In genomic region chr18:45106331-45106774, GRCh38 we compare ENCODE assay signal across 8 cellular contexts.
DNase-seq lines count a peak whose midpoint lies in the region; ATAC-seq and TF ChIP-seq lines count a peak whose summit lies in the region.

No MANE protein-coding gene starts in this region.

- H3K9me3 Mint-ChIP-seq in activated CD8-positive, alpha-beta memory T cell treated with anti-CD3 and anti-CD28 coated beads, Interleukin-2, amount 10 ng/mL, durations not matched to agents 7 days and 5 days (ENCODE audit: low read depth) = no peaks in the 10 kb centered on the region

- peak overlapping the region; percentile 7 to 45 for H3K27ac ChIP-seq in mucosa of rectum (ENCODE audit: low read depth in 2 of 2, low read length in 2 of 2)

- no peak for TF ChIP-seq CTCF in omental fat pad (IDR thresholded peaks at IDR 0.05)

- H3K4me1 Mint-ChIP-seq in activated CD8-positive, alpha-beta memory T cell treated with anti-CD3 and anti-CD28 coated beads, Interleukin-2, amount 10 ng/mL, durations not matched to agents 7 days and 5 days = peaks cover 14% of the 10 kb centered on the region

- H3K27me3 ChIP-seq in mucosa of rectum (ENCODE audit: control insufficient read depth in 2 of 2, insufficient read depth in 2 of 2, low read length in 2 of 2) (no peaks in the 10 kb centered on the region), MG63 (no peaks in the 10 kb centered on the region)

- ATAC-seq in activated CD8-positive, alpha-beta memory T cell treated with anti-CD3 and anti-CD28 coated beads, Interleukin-2, amount 10 ng/mL, durations not matched to agents 7 days and 5 days = peak; percentile 89
- ATAC-seq in HG02970 (IDR thresholded peaks at IDR 0.05; ENCODE audit: low FRiP score, unreplicated experiment) = peak; percentile 91
- no peak for ATAC-seq in omental fat pad (ENCODE audit: low FRiP score)

- H3K9me3 ChIP-seq in mucosa of rectum (ENCODE audit: control insufficient read depth in 2 of 2, low read length in 2 of 2) (no peaks in the 10 kb centered on the region), MG63 (no peaks in the 10 kb centered on the region)

- H3K4me1 ChIP-seq in mucosa of rectum (ENCODE audit: control insufficient read depth in 2 of 2, insufficient read depth in 2 of 2, low read length in 2 of 2) = peaks cover 3 to 8% of the 10 kb centered on the region in 2 donors

- no peak overlapping the region for H3K27ac Mint-ChIP-seq in activated CD8-positive, alpha-beta memory T cell treated with anti-CD3 and anti-CD28 coated beads, Interleukin-2, amount 10 ng/mL, durations not matched to agents 7 days and 5 days

- peaks cover 18% of the 10 kb centered on the region for H3K27me3 Mint-ChIP-seq in activated CD8-positive, alpha-beta memory T cell treated with anti-CD3 and anti-CD28 coated beads, Interleukin-2, amount 10 ng/mL, durations not matched to agents 7 days and 5 days

- CTCF ChIA-PET in activated CD8-positive, alpha-beta memory T cell treated with anti-CD3 and anti-CD28 coated beads, Interleukin-2, amount 10 ng/mL, durations not matched to agents 7 days and 5 days (lab: Charles Lee) = interaction anchor here (1.1 kb wide), 1 partner anchor 107 kb away, joined by 3 read pairs; no protein-coding TSS in a partner anchor

- no peaks in the 10 kb centered on the region for H3K36me3 Mint-ChIP-seq in activated CD8-positive, alpha-beta memory T cell treated with anti-CD3 and anti-CD28 coated beads, Interleukin-2, amount 10 ng/mL, durations not matched to agents 7 days and 5 days

- H3K4me3 Mint-ChIP-seq in activated CD8-positive, alpha-beta memory T cell treated with anti-CD3 and anti-CD28 coated beads, Interleukin-2, amount 10 ng/mL, durations not matched to agents 7 days and 5 days = no peak overlapping the region

- H3K4me3 ChIP-seq in mucosa of rectum (ENCODE audit: low read length in 2 of 2) = no peak overlapping the region
- no peak overlapping the region for H3K4me3 ChIP-seq in MG63

- H3K36me3 ChIP-seq in mucosa of rectum (ENCODE audit: control insufficient read depth in 2 of 2, insufficient read depth in 2 of 2, low read length in 2 of 2) (no peaks in the 10 kb centered on the region), MG63 (no peaks in the 10 kb centered on the region)

- DNase-seq in activated CD8-positive, alpha-beta memory T cell treated with anti-CD3 and anti-CD28 coated beads, Interleukin-2, amount 10 ng/mL, durations not matched to agents 7 days and 5 days = peak; percentile 76
- DNase-seq in activated CD8-positive, alpha-beta memory T cell treated with anti-CD3 and anti-CD28 coated beads for 24 hours = no peak
- peak; percentile 96 for DNase-seq in OCI-M1 (lab: John Stamatoyannopoulos, UW)
- no peak for DNase-seq in MG63
- DNase-seq in omental fat pad (ENCODE audit: low spot score) = no peak
- DNase-seq in NCI-H526 treated with DMSO at 0.1 percent for 48 hours (lab: John Stamatoyannopoulos, UW) = no peak

- H3K9ac ChIP-seq in mucosa of rectum (ENCODE audit: low read depth in 1 of 2, low read length in 2 of 2) = no peak overlapping the region

Comparison
In these comparisons a context has a peak if more than half of its experiments do, and no peak if none do; other contexts are left out.
1. DNase-seq: peak in activated CD8-positive, alpha-beta memory T cell treated with anti-CD3 and anti-CD28 coated beads, Interleukin-2, amount 10 ng/mL, durations not matched to agents 7 days and 5 days (single experiment) and OCI-M1 (single experiment); none in activated CD8-positive, alpha-beta memory T cell treated with anti-CD3 and anti-CD28 coated beads for 24 hours (single experiment), MG63 (single experiment), omental fat pad (single experiment) and NCI-H526 treated with DMSO at 0.1 percent for 48 hours (single experiment).